In the genomic region with DNA sequence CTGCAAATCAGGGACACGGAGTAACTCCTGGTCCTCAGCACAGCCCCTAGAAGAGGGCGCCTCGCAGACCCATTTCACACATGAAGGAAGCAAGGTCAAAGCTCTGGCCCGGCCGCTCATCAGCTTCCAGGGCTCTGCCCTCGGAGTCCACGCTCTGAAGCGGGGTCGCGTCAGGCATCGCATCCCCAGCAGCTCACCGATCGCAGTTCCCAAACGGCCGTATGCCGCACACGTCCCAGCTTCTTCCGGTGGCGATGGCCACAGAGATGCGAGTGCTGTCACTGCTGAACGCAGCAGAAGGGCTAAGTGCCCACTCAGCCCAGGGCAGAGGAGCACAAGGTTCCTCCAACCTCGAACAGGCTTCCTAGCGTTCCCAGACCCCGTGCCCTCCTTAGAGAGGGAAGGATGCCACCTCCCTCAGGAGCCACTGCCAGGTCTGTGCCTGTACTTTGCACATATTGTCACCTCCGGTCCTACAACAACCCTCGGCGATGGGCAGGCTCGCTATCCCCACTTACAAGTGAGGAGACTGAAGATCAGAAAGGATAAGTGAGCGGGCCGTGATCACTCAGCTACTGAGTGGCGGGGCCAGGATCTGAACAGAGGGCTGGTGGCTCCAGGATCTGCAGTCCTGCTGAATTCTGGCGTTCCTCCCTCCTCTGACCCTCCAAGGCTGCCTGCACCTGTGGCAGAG, we compare ENCODE assay signal across 11 cellular contexts.
DNase-seq lines count a peak whose midpoint lies in the region; ATAC-seq and TF ChIP-seq lines count a peak whose summit lies in the region.
"Had no signal": no experiment of that assay in that cellular context is flagged by ENCODE, and none has a peak within 500 bp of the region (broad histone marks: within the 10 kb centered on the region; RNA-seq: fewer than 3 reads in every experiment).

No MANE protein-coding gene starts in this region.

- H4K20me1 ChIP-seq in BLaER1 = no peaks in the 10 kb centered on the region

- no peak for TF ChIP-seq CTCF in esophagus squamous epithelium (IDR thresholded peaks at IDR 0.05)

- ATAC-seq in GM21526 (IDR thresholded peaks at IDR 0.05; ENCODE audit: low FRiP score, unreplicated experiment) (no peak), sciatic nerve (no peak)

- H3K36me3 ChIP-seq in BLaER1 (no peaks in the 10 kb centered on the region), SJSA1 (no peaks in the 10 kb centered on the region; the same call in 1 of the 2 replicates), esophagus squamous epithelium (no peaks in the 10 kb centered on the region), skeletal muscle tissue (ENCODE audit: control insufficient read depth in 3 of 3, insufficient read depth in 3 of 3, low read length in 3 of 3) (no peaks in the 10 kb centered on the region)

- peak overlapping the region; percentile 48 for H3K27ac ChIP-seq in BLaER1
- H3K27ac ChIP-seq in SJSA1 = peak overlapping the region; percentile 81
- H3K27ac ChIP-seq in esophagus squamous epithelium = peak overlapping the region; percentile 41 to 69 (median 56)
- peak overlapping the region; percentile 37 for H3K27ac ChIP-seq in skeletal muscle tissue (ENCODE audit: low read depth, low read length)

- H3K9me3 ChIP-seq in BLaER1 = no peaks in the 10 kb centered on the region
- H3K9me3 ChIP-seq in SJSA1 (replicated peaks) = peaks cover 5% of the 10 kb centered on the region; the same call in 1 of the 2 replicates
- no peaks in the 10 kb centered on the region for H3K9me3 ChIP-seq in esophagus squamous epithelium
- H3K9me3 ChIP-seq in skeletal muscle tissue (ENCODE audit: control insufficient read depth in 3 of 3, low read length in 3 of 3) = no peaks in the 10 kb centered on the region

- H3K4me1 ChIP-seq in BLaER1 (peaks cover 57% of the 10 kb centered on the region), SJSA1 (replicated peaks) (peaks cover 53% of the 10 kb centered on the region), esophagus squamous epithelium (peaks cover 0 to 21% (median 3%) of the 10 kb centered on the region in 3 donors), skeletal muscle tissue (ENCODE audit: control insufficient read depth in 3 of 3, insufficient read depth in 3 of 3, low read length in 3 of 3) (peaks cover 23 to 36% (median 26%) of the 10 kb centered on the region in 3 donors)

- H3K9ac ChIP-seq in BLaER1 (no peak overlapping the region), skeletal muscle tissue (ENCODE audit: low read depth in 1 of 3, low read length in 3 of 3) (peak overlapping the region in 1 of 3 donors; percentile 33)

- peak overlapping the region; percentile 73 for H3K4me2 ChIP-seq in BLaER1

- H3K4me3 ChIP-seq in BLaER1 (no peak overlapping the region), SJSA1 (peak overlapping the region; percentile 22; the same call in 1 of the 2 replicates), esophagus squamous epithelium (no peak overlapping the region), skeletal muscle tissue (ENCODE audit: low read length in 3 of 3) (peak overlapping the region in 1 of 3 donors; percentile 14)

- no peak for TF ChIP-seq POLR2A in esophagus squamous epithelium (IDR thresholded peaks at IDR 0.05)

- H3K27me3 ChIP-seq in BLaER1 (no peaks in the 10 kb centered on the region), SJSA1 (replicated peaks) (no peaks in the 10 kb centered on the region), esophagus squamous epithelium (peaks cover 0 to 21% (median 0%) of the 10 kb centered on the region in 4 donors), skeletal muscle tissue (ENCODE audit: control insufficient read depth in 3 of 3, insufficient read depth in 3 of 3, low read length in 3 of 3) (peaks cover 2 to 11% (median 9%) of the 10 kb centered on the region in 3 donors)

- intact Hi-C loops in esophagus squamous epithelium (cut with DNase I) = loop anchor here (10.0 kb wide), 1 partner anchor 318 kb away; no protein-coding TSS in a partner anchor
- intact Hi-C loops in sciatic nerve (cut with DNase I) = no loop called here
- intact Hi-C loops in head of caudate nucleus (cut with DNase I) = no loop called here

- WGBS in esophagus squamous epithelium, 2 donors = 88 to 90% methylated on average over 18 to 22 of the region's 32 CpGs

- no peak for DNase-seq in SJSA1 (ENCODE audit: low read depth in 1 of 2, low spot score in 2 of 2)
- DNase-seq in esophagus squamous epithelium (lab: John Stamatoyannopoulos, UW) = no peak
- no peak for DNase-seq in HuH-7 (ENCODE audit: low spot score)
- DNase-seq in sciatic nerve (ENCODE audit: low spot score) = no peak
- no peak for DNase-seq in head of caudate nucleus
- DNase-seq: activated CD4-positive, CD25-positive, alpha-beta regulatory T cell; CD8-positive, alpha-beta T cell; GF-D8 had no signal
